8 cellular contexts compared by ENCODE assay signal in genomic region chr7:55140221-55140980, GRCh38.
DNase-seq lines count a peak whose midpoint lies in the region; ATAC-seq lines count a peak whose summit lies in the region.

No MANE protein-coding gene starts in this region.

- ATAC-seq in GM18498 (IDR thresholded peaks at IDR 0.05; ENCODE audit: unreplicated experiment), result peak; percentile 95
- peak; percentile 97 for ATAC-seq in GM21576 (IDR thresholded peaks at IDR 0.05; ENCODE audit: unreplicated experiment)
- ATAC-seq in right cardiac atrium, result peak; percentile 82 to 89

- no peaks in the 10 kb centered on the region for H3K36me3 ChIP-seq in effector memory CD4-positive, alpha-beta T cell (ENCODE audit: control insufficient read depth, insufficient read depth, low read length)

- DNase-seq in MV-4-11 (lab: John Stamatoyannopoulos, UW) (peak; percentile 67), right cardiac atrium (peak; percentile 56 to 80 (median 76)), pons (ENCODE audit: low spot score) (no peak), G401 (ENCODE audit: low spot score) (no peak), globus pallidus (ENCODE audit: low spot score) (no peak)
- no peak for DNase-seq in effector memory CD4-positive, alpha-beta T cell

- in situ Hi-C loops in G401 (cut with HindIII; ENCODE audit: low sequenced_read_pairs), result no loop called here

- peaks cover 4% of the 10 kb centered on the region for H3K4me1 ChIP-seq in right cardiac atrium (ENCODE audit: control insufficient read depth, insufficient read depth, low read length)
- H3K4me1 ChIP-seq in effector memory CD4-positive, alpha-beta T cell (ENCODE audit: control insufficient read depth, insufficient read depth, low read length, poor library complexity, severe bottlenecking), result no peaks in the 10 kb centered on the region

- H3K27me3 ChIP-seq in right cardiac atrium (ENCODE audit: control insufficient read depth, insufficient read depth), result no peaks in the 10 kb centered on the region
- no peaks in the 10 kb centered on the region for H3K27me3 ChIP-seq in effector memory CD4-positive, alpha-beta T cell (replicated peaks; ENCODE audit: control insufficient read depth, insufficient read depth, low read length, poor library complexity, severe bottlenecking)

- no peaks in the 10 kb centered on the region for H3K9me3 ChIP-seq in right cardiac atrium (ENCODE audit: control insufficient read depth, low read length)
- H3K9me3 ChIP-seq in effector memory CD4-positive, alpha-beta T cell (ENCODE audit: control insufficient read depth, low read length), result no peaks in the 10 kb centered on the region

- intact Hi-C loops in right cardiac atrium (cut with DNase I), result loop anchor here in 1 of 4 donors (10.0 kb wide), 1 partner anchor 114 kb away; no protein-coding TSS in a partner anchor

- H3K4me3 ChIP-seq in right cardiac atrium (ENCODE audit: low read length), result no peak overlapping the region
- H3K4me3 ChIP-seq in effector memory CD4-positive, alpha-beta T cell (ENCODE audit: insufficient read depth, low read depth, low read length, poor library complexity, severe bottlenecking), result no peak overlapping the region

- 28% methylated on average over 8 of the region's 8 CpGs for WGBS in right cardiac atrium

- peak overlapping the region; percentile 45 for H3K27ac ChIP-seq in right cardiac atrium (ENCODE audit: low read length)
- no peak overlapping the region for H3K27ac ChIP-seq in effector memory CD4-positive, alpha-beta T cell (ENCODE audit: insufficient read depth, low read length, poor library complexity, severe bottlenecking)

Comparison
In these comparisons a context has a peak if more than half of its experiments do, and no peak if none do; other contexts are left out.
1. DNase-seq: peak in MV-4-11 (single experiment) and right cardiac atrium (3 of 3); none in pons (single experiment), effector memory CD4-positive, alpha-beta T cell (0 of 3), G401 (single experiment) and globus pallidus (single experiment).
2. Peak in every context shown above with its lines, with median percentiles within 50 percentile points of each other: ATAC-seq.